15 cellular contexts compared by ENCODE assay signal in genomic region chr11:102437727-102438126, GRCh38. TPM values are rescaled to one million over a fixed set of nuclear protein-coding genes. Genes with fewer than 3 reads are reported as not detected.
DNase-seq lines count a peak whose midpoint lies in the region; ATAC-seq, FAIRE-seq and TF ChIP-seq lines count a peak whose summit lies in the region.
"Had no signal": no experiment of that assay in that cellular context is flagged by ENCODE, and none has a peak within 500 bp of the region (broad histone marks: within the 10 kb centered on the region; RNA-seq: fewer than 3 reads in every experiment).

No MANE protein-coding gene starts in this region.

- intact Hi-C loops in activated CD4-positive, alpha-beta memory T cell treated with anti-CD3 and anti-CD28 coated beads for 36 hours (cut with micrococcal nuclease), result no loop called here

- no peak overlapping the region for H3K4me3 Mint-ChIP-seq in activated CD4-positive, alpha-beta memory T cell treated with anti-CD3 and anti-CD28 coated beads for 36 hours
- H3K4me3 Mint-ChIP-seq in activated CD4-positive, alpha-beta memory T cell treated with anti-CD3 and anti-CD28 coated beads, Interleukin-2, amount 10 ng/mL, durations not matched to agents 7 days and 5 days, result no peak overlapping the region
- H3K4me3 Mint-ChIP-seq in HFFc6 (no peak overlapping the region), astrocyte (ENCODE audit: unreplicated experiment) (no peak overlapping the region)
- H3K4me3 Mint-ChIP-seq in naive thymus-derived CD8-positive, alpha-beta T cell, result peak overlapping the region in 7 of 10 donors; percentile 12 to 88 (median 54)

- H3K9ac ChIP-seq in astrocyte (ENCODE audit: low read length), result no peak overlapping the region
- H3K9ac ChIP-seq: BLaER1 treated with 17β-estradiol and CSF1 and Interleukin-3, amounts not matched to agents 10 nM and 100 nM had no signal

- H3K79me2 ChIP-seq in astrocyte (ENCODE audit: insufficient read depth, low read length), result peaks cover 37% of the 10 kb centered on the region

- H3K36me3 ChIP-seq in astrocyte (ENCODE audit: insufficient read depth, low read length), result no peaks in the 10 kb centered on the region

- H3K9me3 ChIP-seq in astrocyte (ENCODE audit: insufficient read depth, low read depth, low read length), result peaks cover 3% of the 10 kb centered on the region

- H3K9me3 Mint-ChIP-seq in activated CD4-positive, alpha-beta memory T cell treated with anti-CD3 and anti-CD28 coated beads for 36 hours, result peaks cover 16% of the 10 kb centered on the region
- peaks cover 21% of the 10 kb centered on the region for H3K9me3 Mint-ChIP-seq in activated CD4-positive, alpha-beta memory T cell treated with anti-CD3 and anti-CD28 coated beads, Interleukin-2, amount 10 ng/mL, durations not matched to agents 7 days and 5 days
- H3K9me3 Mint-ChIP-seq in HFFc6, result peaks cover 14% of the 10 kb centered on the region; the same call in 1 of the 2 replicates
- H3K9me3 Mint-ChIP-seq in astrocyte (ENCODE audit: unreplicated experiment), result peaks cover 6% of the 10 kb centered on the region
- peaks cover 0 to 10% (median 0%) of the 10 kb centered on the region in 9 donors for H3K9me3 Mint-ChIP-seq in naive thymus-derived CD8-positive, alpha-beta T cell

- H3K27me3 ChIP-seq in astrocyte (ENCODE audit: insufficient read depth, low read length), result no peaks in the 10 kb centered on the region
- H3K27me3 ChIP-seq: BLaER1 treated with 17β-estradiol and CSF1 and Interleukin-3, amounts not matched to agents 10 nM and 100 nM had no signal

- peak overlapping the region; percentile 0 for H3K27ac Mint-ChIP-seq in activated CD4-positive, alpha-beta memory T cell treated with anti-CD3 and anti-CD28 coated beads for 36 hours
- H3K27ac Mint-ChIP-seq in activated CD4-positive, alpha-beta memory T cell treated with anti-CD3 and anti-CD28 coated beads, Interleukin-2, amount 10 ng/mL, durations not matched to agents 7 days and 5 days, result no peak overlapping the region
- H3K27ac Mint-ChIP-seq in HFFc6 (0 out of 2 replicates have a peak overlapping the region, but pooled peaks have one; percentile 7), astrocyte (ENCODE audit: unreplicated experiment) (peak overlapping the region; percentile 53)
- H3K27ac Mint-ChIP-seq in naive thymus-derived CD8-positive, alpha-beta T cell, result peak overlapping the region; percentile 28 to 93 (median 79)

- POLR2A ChIA-PET in activated CD4-positive, alpha-beta memory T cell treated with anti-CD3 and anti-CD28 coated beads for 36 hours (lab: Charles Lee), result no interaction called here
- POLR2A ChIA-PET in activated CD4-positive, alpha-beta memory T cell treated with anti-CD3 and anti-CD28 coated beads, Interleukin-2, amount 10 ng/mL, durations not matched to agents 7 days and 5 days (lab: Charles Lee), result interaction anchor here (1.0 to 1.8 kb wide), 4 partner anchors 9 to 121 kb away, joined by 3 to 7 read pairs (median 3); partner anchors contain the start of gene BIRC3
- POLR2A ChIA-PET in naive thymus-derived CD8-positive, alpha-beta T cell (lab: Charles Lee), result interaction anchor here (1.7 to 1.8 kb wide), 3 partner anchors 15 to 40 kb away, joined by 4 to 7 read pairs (median 7); no protein-coding TSS in a partner anchor

- H4K20me1 ChIP-seq in astrocyte (ENCODE audit: insufficient read depth, low read length), result no peaks in the 10 kb centered on the region

- CTCF ChIA-PET in activated CD4-positive, alpha-beta memory T cell treated with anti-CD3 and anti-CD28 coated beads for 36 hours (lab: Charles Lee), result interaction anchor here (1.3 kb wide), 1 partner anchor 47 kb away, joined by 4 read pairs; no protein-coding TSS in a partner anchor
- CTCF ChIA-PET in activated CD4-positive, alpha-beta memory T cell treated with anti-CD3 and anti-CD28 coated beads, Interleukin-2, amount 10 ng/mL, durations not matched to agents 7 days and 5 days (lab: Charles Lee), result no interaction called here

- DNase-seq in activated CD4-positive, alpha-beta memory T cell treated with anti-CD3 and anti-CD28 coated beads for 36 hours, result no peak
- DNase-seq in activated CD4-positive, alpha-beta memory T cell treated with anti-CD3 and anti-CD28 coated beads, Interleukin-2, amount 10 ng/mL, durations not matched to agents 7 days and 5 days, result no peak
- DNase-seq in HFFc6, result no peak
- no peak for DNase-seq in astrocyte (ENCODE audit: low read depth)
- DNase-seq in naive thymus-derived CD8-positive, alpha-beta T cell, result no peak
- DNase-seq in EL, result no peak
- DNase-seq in SKM-1 treated with dmso at 0.1 percent for 144 hours (lab: John Stamatoyannopoulos, UW; ENCODE audit: unreplicated experiment), result no peak
- DNase-seq: Caco-2, DMS53, NCI-H1048, NCI-H1694, PC-3 had no signal

- H3K36me3 Mint-ChIP-seq in activated CD4-positive, alpha-beta memory T cell treated with anti-CD3 and anti-CD28 coated beads for 36 hours, result peaks cover 56% of the 10 kb centered on the region
- H3K36me3 Mint-ChIP-seq in activated CD4-positive, alpha-beta memory T cell treated with anti-CD3 and anti-CD28 coated beads, Interleukin-2, amount 10 ng/mL, durations not matched to agents 7 days and 5 days (ENCODE audit: low read depth), result peaks cover 92% of the 10 kb centered on the region
- peaks cover 41% of the 10 kb centered on the region for H3K36me3 Mint-ChIP-seq in HFFc6 (ENCODE audit: low read depth)
- peaks cover 32% of the 10 kb centered on the region for H3K36me3 Mint-ChIP-seq in astrocyte (ENCODE audit: low read depth, unreplicated experiment)
- H3K36me3 Mint-ChIP-seq in naive thymus-derived CD8-positive, alpha-beta T cell, result peaks cover 12 to 68% (median 46%) of the 10 kb centered on the region in 3 donors

- H3K4me2 ChIP-seq in astrocyte (ENCODE audit: low read length), result no peak overlapping the region

- ATAC-seq in naive thymus-derived CD8-positive, alpha-beta T cell, result no peak
- ATAC-seq in GM19467 (IDR thresholded peaks at IDR 0.05; ENCODE audit: unreplicated experiment), result no peak
- ATAC-seq: PC-3 had no signal

- TF ChIP-seq CTCF in HFFc6 (IDR thresholded peaks at IDR 0.05), result no peak
- TF ChIP-seq CTCF in astrocyte (IDR thresholded peaks at IDR 0.05; ENCODE audit: insufficient read depth, low read depth, low read length), result no peak

- H3K4me3 ChIP-seq in astrocyte (ENCODE audit: insufficient read depth, low read depth, low read length), result no peak overlapping the region
- H3K4me3 ChIP-seq: BLaER1 treated with 17β-estradiol and CSF1 and Interleukin-3, amounts not matched to agents 10 nM and 100 nM had no signal

- H3K4me1 Mint-ChIP-seq in activated CD4-positive, alpha-beta memory T cell treated with anti-CD3 and anti-CD28 coated beads for 36 hours (ENCODE audit: low read depth), result peaks cover 86% of the 10 kb centered on the region
- H3K4me1 Mint-ChIP-seq in activated CD4-positive, alpha-beta memory T cell treated with anti-CD3 and anti-CD28 coated beads, Interleukin-2, amount 10 ng/mL, durations not matched to agents 7 days and 5 days, result peaks cover 55% of the 10 kb centered on the region
- H3K4me1 Mint-ChIP-seq in HFFc6 (ENCODE audit: low read depth), result peaks cover 35% of the 10 kb centered on the region
- peaks cover 16% of the 10 kb centered on the region for H3K4me1 Mint-ChIP-seq in astrocyte (ENCODE audit: low read depth, unreplicated experiment)
- peaks cover 47 to 84% (median 82%) of the 10 kb centered on the region in 4 donors for H3K4me1 Mint-ChIP-seq in naive thymus-derived CD8-positive, alpha-beta T cell

- no peak overlapping the region for H3K27ac ChIP-seq in astrocyte (ENCODE audit: low read depth, low read length)

- H3K4me1 ChIP-seq in astrocyte (ENCODE audit: insufficient read depth, low read length), result no peaks in the 10 kb centered on the region

- no peak overlapping the region for H2AFZ ChIP-seq in astrocyte (ENCODE audit: low read depth, low read length)

- no peak for FAIRE-seq in astrocyte (lab: Jason Lieb, UNC)
- FAIRE-seq: GM19239 had no signal

- no peaks in the 10 kb centered on the region for H3K27me3 Mint-ChIP-seq in activated CD4-positive, alpha-beta memory T cell treated with anti-CD3 and anti-CD28 coated beads for 36 hours
- H3K27me3 Mint-ChIP-seq in activated CD4-positive, alpha-beta memory T cell treated with anti-CD3 and anti-CD28 coated beads, Interleukin-2, amount 10 ng/mL, durations not matched to agents 7 days and 5 days, result no peaks in the 10 kb centered on the region
- H3K27me3 Mint-ChIP-seq in HFFc6 (ENCODE audit: insufficient read depth), result no peaks in the 10 kb centered on the region
- no peaks in the 10 kb centered on the region for H3K27me3 Mint-ChIP-seq in astrocyte (ENCODE audit: low read depth, unreplicated experiment)
- no peaks in the 10 kb centered on the region for H3K27me3 Mint-ChIP-seq in naive thymus-derived CD8-positive, alpha-beta T cell

RNA-seq across cellular contexts. Expression of gene TMEM123, which starts 14.8 kb away (rescaled TPM):
- 100 to 1,000 TPM; 175 to 180 TPM for total RNA-seq in activated CD4-positive, alpha-beta memory T cell treated with anti-CD3 and anti-CD28 coated beads for 36 hours
- total RNA-seq in activated CD4-positive, alpha-beta memory T cell treated with anti-CD3 and anti-CD28 coated beads, Interleukin-2, amount 10 ng/mL, durations not matched to agents 7 days and 5 days, result 100 to 1,000 TPM; 331 to 343 TPM
- 100 to 1,000 TPM; 128 to 197 (median 161) TPM for total RNA-seq in HFFc6 (2021; fragmentation: NEBNext Ultra II Directional; extraction: Animal tissue kit (Norgen Biotek cat#: 25700))
- 218 and 234 TPM in 2 replicates for total RNA-seq in astrocyte
- 100 to 1,000 TPM; 484 to 533 TPM for total RNA-seq in naive thymus-derived CD8-positive, alpha-beta T cell
- polyA plus RNA-seq in naive thymus-derived CD8-positive, alpha-beta T cell, result 100 to 1,000 TPM; 746 to 988 (median 748) TPM

Comparison
In these comparisons a context has a peak if more than half of its experiments do, and no peak if none do; other contexts are left out.
1. H3K4me3 Mint-ChIP-seq: peak in naive thymus-derived CD8-positive, alpha-beta T cell (7 of 10); none in activated CD4-positive, alpha-beta memory T cell treated with anti-CD3 and anti-CD28 coated beads for 36 hours (single experiment), activated CD4-positive, alpha-beta memory T cell treated with anti-CD3 and anti-CD28 coated beads, Interleukin-2, amount 10 ng/mL, durations not matched to agents 7 days and 5 days (single experiment), HFFc6 (single experiment) and astrocyte (single experiment).